12 cellular contexts compared by ENCODE assay signal in the genomic region with DNA sequence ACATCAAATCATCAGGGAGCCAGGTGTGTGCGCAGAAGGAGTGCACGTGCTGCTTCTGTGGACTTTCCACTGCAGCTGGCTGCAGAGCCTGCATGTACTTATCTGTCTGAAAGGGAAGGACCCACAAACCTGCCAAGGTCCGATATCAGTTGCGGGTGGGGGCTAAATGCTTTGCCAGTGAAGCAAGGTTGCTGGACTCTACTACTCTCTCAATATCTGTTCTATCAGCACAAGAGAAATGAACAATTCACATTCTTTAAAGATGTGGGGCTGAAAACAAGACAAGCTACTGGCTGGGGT.
"Had no signal": no experiment of that assay in that cellular context is flagged by ENCODE, and none has a peak within 500 bp of the region (broad histone marks: within the 10 kb centered on the region; RNA-seq: fewer than 3 reads in every experiment).

No MANE protein-coding gene starts in this region.

- FAIRE-seq: islet of Langerhans had no signal

- H3K4me1 ChIP-seq: testis had no signal

- H3K27ac ChIP-seq: dorsolateral prefrontal cortex, testis had no signal

- H3K4me3 ChIP-seq: dorsolateral prefrontal cortex, testis had no signal

- H3K9me3 ChIP-seq: testis had no signal

- H3K27me3 ChIP-seq: dorsolateral prefrontal cortex, testis had no signal

- DNase-seq: activated CD4-positive, alpha-beta T cell treated with anti-CD3 and anti-CD28 coated beads, Interleukin-2, amount 50 U/mL, for 4 hours; activated CD4-positive, CD25-positive, alpha-beta regulatory T cell treated with anti-CD3 and anti-CD28 coated beads, Interleukin-2, amount 50 U/mL, for 72 hours; activated CD8-positive, alpha-beta memory T cell treated with anti-CD3 and anti-CD28 coated beads, Interleukin-2, amount 10 ng/mL, durations not matched to agents 7 days and 5 days; activated effector memory CD4-positive, alpha-beta T cell treated with anti-CD3 and anti-CD28 coated beads, Interleukin-2, amount 50 U/mL, for 16 hours; activated T-cell treated with anti-CD3 and anti-CD28 coated beads, Interleukin-2, amount 50 U/mL, for 4 hours; dorsolateral prefrontal cortex; glutamatergic neuron; stimulated activated CD4-positive, alpha-beta T cell treated with anti-CD3 and anti-CD28 coated beads, Interleukin-2, amount 100 ng/mL, for 48 hours; stimulated activated naive CD8-positive, alpha-beta T cell treated with anti-CD3 and anti-CD28 coated beads, Interleukin-15, Interleukin-2, amounts not matched to agents 100 U/mL and 50 U/mL, for 24 hours; T-helper 9 cell; testis had no signal
